In genomic region chr6:148358196-148358785, GRCh38 we compare ENCODE assay signal across 11 cellular contexts. TPM values are rescaled to one million over a fixed set of nuclear protein-coding genes. Genes with fewer than 3 reads are reported as not detected.
DNase-seq lines count a peak whose midpoint lies in the region; ATAC-seq and TF ChIP-seq lines count a peak whose summit lies in the region.
"Had no signal": no experiment of that assay in that cellular context is flagged by ENCODE, and none has a peak within 500 bp of the region (broad histone marks: within the 10 kb centered on the region; RNA-seq: fewer than 3 reads in every experiment).

No MANE protein-coding gene starts in this region.

- CTCF ChIA-PET in WTC11 (lab: Charles Lee), result no interaction called here

- H3K27ac ChIP-seq in GM23338 (ENCODE audit: low read depth) (peak overlapping the region; percentile 42; the same call in 1 of the 2 replicates), psoas muscle (peak overlapping the region; percentile 41), transverse colon (no peak overlapping the region)
- H3K27ac ChIP-seq: parathyroid adenoma had no signal

- DNase-seq in GM23338 (ENCODE audit: low spot score) (no peak), WTC11 (ENCODE audit: low spot score) (no peak), fibroblast of villous mesenchyme (ENCODE audit: low read depth) (peak; percentile 87), psoas muscle (peak in 1 of 2 donors; percentile 42), NCI-H2081 treated with DMSO at 0.1 percent for 48 hours (lab: John Stamatoyannopoulos, UW) (no peak), transverse colon (no peak)
- no peak for DNase-seq in stimulated activated CD4-positive, alpha-beta T cell treated with anti-CD3 and anti-CD28 coated beads, Interleukin-4, amount 100 ng/mL, for 4 hours
- DNase-seq: CD8-positive, alpha-beta T cell; KBM-7 had no signal

- H3K9me3 ChIP-seq in psoas muscle (no peaks in the 10 kb centered on the region), transverse colon (no peaks in the 10 kb centered on the region)

- H3K4me2 ChIP-seq in GM23338, result no peak overlapping the region

- H3K27me3 Mint-ChIP-seq in GM23338 (ENCODE audit: insufficient read depth, low read depth, poor library complexity) (peaks cover 8% of the 10 kb centered on the region), WTC11 (ENCODE audit: low read depth) (no peaks in the 10 kb centered on the region)

- TF ChIP-seq EP300 in transverse colon (IDR thresholded peaks at IDR 0.05; ENCODE audit: low read depth), result no peak

- 22 to 40% (median 29%) methylated on average over 7 of the region's 7 CpGs for WGBS in psoas muscle, 3 donors
- 62 to 70% methylated on average over 6 to 7 of the region's 7 CpGs for WGBS in transverse colon (ENCODE audit: low coverage in 1 of 2), 2 donors

- peak overlapping the region; percentile 29 for H3K27ac Mint-ChIP-seq in GM23338
- H3K27ac Mint-ChIP-seq in WTC11, result peak overlapping the region; percentile 36
- H3K27ac Mint-ChIP-seq: CD8-positive, alpha-beta T cell had no signal

- in situ Hi-C loops in transverse colon (cut with MboI; ENCODE audit: low pct_ligation_motif_present in 1 of 4, low pct_unique_long_range_greater_than_20kb in 1 of 4, low sequenced_read_pairs in 3 of 4), result no loop called here

- no peaks in the 10 kb centered on the region for H3F3A ChIP-seq in GM23338 (replicated peaks; ENCODE audit: low read depth)

- peaks cover 28% of the 10 kb centered on the region for H3K4me1 Mint-ChIP-seq in GM23338
- peaks cover 36% of the 10 kb centered on the region for H3K4me1 Mint-ChIP-seq in WTC11

- no peak overlapping the region for H2AFZ ChIP-seq in GM23338
- H2AFZ ChIP-seq: parathyroid adenoma had no signal

- TF ChIP-seq CTCF in GM23338 (conservative IDR thresholded peaks at IDR 0.05; ENCODE audit: low read depth in 2 of 2), result no peak
- no peak for TF ChIP-seq CTCF in WTC11 (IDR thresholded peaks at IDR 0.05)
- no peak for TF ChIP-seq CTCF in fibroblast of villous mesenchyme (IDR thresholded peaks at IDR 0.05; ENCODE audit: insufficient read depth, low read depth, low read length)
- TF ChIP-seq CTCF in psoas muscle (IDR thresholded peaks at IDR 0.05), result no peak
- TF ChIP-seq CTCF in transverse colon (IDR thresholded peaks at IDR 0.05), result no peak

- H3K4me1 ChIP-seq in GM23338 (ENCODE audit: insufficient read depth) (peaks cover 14% of the 10 kb centered on the region), psoas muscle (peaks cover 8% of the 10 kb centered on the region), transverse colon (peaks cover 0 to 6% (median 0%) of the 10 kb centered on the region in 4 donors)
- H3K4me1 ChIP-seq: parathyroid adenoma had no signal

- no peaks in the 10 kb centered on the region for H3K27me3 ChIP-seq in GM23338 (ENCODE audit: insufficient read depth)
- no peaks in the 10 kb centered on the region for H3K27me3 ChIP-seq in psoas muscle (ENCODE audit: insufficient read depth in 3 of 3, low read length in 2 of 3)
- H3K27me3 ChIP-seq in transverse colon, result no peaks in the 10 kb centered on the region

- intact Hi-C loops in psoas muscle (cut with DNase I), result no loop called here
- intact Hi-C loops in transverse colon (cut with DNase I; ENCODE audit: low total_unique reads), result no loop called here

- no peak for ATAC-seq in GM23338
- ATAC-seq in WTC11, result no peak
- ATAC-seq in psoas muscle, result peak; percentile 70 to 84 (median 77)
- ATAC-seq in HG02884 (IDR thresholded peaks at IDR 0.05; ENCODE audit: unreplicated experiment), result no peak
- ATAC-seq: CD8-positive, alpha-beta T cell had no signal

- peaks cover 92% of the 10 kb centered on the region for H3K79me2 ChIP-seq in GM23338 (replicated peaks; ENCODE audit: insufficient read depth)
- H3K79me2 ChIP-seq: parathyroid adenoma had no signal

- H3K9me3 Mint-ChIP-seq in GM23338, result peaks cover 2% of the 10 kb centered on the region; the same call in 1 of the 3 replicates
- H3K9me3 Mint-ChIP-seq in WTC11, result no peaks in the 10 kb centered on the region
- H3K9me3 Mint-ChIP-seq: CD8-positive, alpha-beta T cell had no signal

- H3K4me3 ChIP-seq in GM23338, result no peak overlapping the region
- no peak overlapping the region for H3K4me3 ChIP-seq in fibroblast of villous mesenchyme (ENCODE audit: low read depth, low read length)
- H3K4me3 ChIP-seq in psoas muscle, result peak overlapping the region; percentile 15
- H3K4me3 ChIP-seq in transverse colon, result no peak overlapping the region

- H3K36me3 Mint-ChIP-seq in GM23338 (ENCODE audit: low read depth) (peaks cover 2% of the 10 kb centered on the region; the same call in 2 of the 3 replicates), WTC11 (peaks cover 2% of the 10 kb centered on the region; the same call in 1 of the 2 replicates)
- H3K36me3 Mint-ChIP-seq: CD8-positive, alpha-beta T cell had no signal

- H3K4me3 Mint-ChIP-seq in GM23338 (no peak overlapping the region), WTC11 (no peak overlapping the region)
- H3K4me3 Mint-ChIP-seq: CD8-positive, alpha-beta T cell had no signal

- POLR2A ChIA-PET in WTC11 (lab: Charles Lee), result interaction anchor here (0.7 kb wide), 1 partner anchor 173 kb away, joined by 3 read pairs; no protein-coding TSS in a partner anchor

- H3K36me3 ChIP-seq in GM23338 (ENCODE audit: insufficient read depth), result no peaks in the 10 kb centered on the region
- H3K36me3 ChIP-seq in psoas muscle (ENCODE audit: insufficient read depth in 1 of 2, low read depth in 1 of 2), result no peaks in the 10 kb centered on the region
- no peaks in the 10 kb centered on the region for H3K36me3 ChIP-seq in transverse colon

- H3K9me2 ChIP-seq in GM23338 (ENCODE audit: insufficient read depth), result no peaks in the 10 kb centered on the region

- no peaks in the 10 kb centered on the region; the same call in 1 of the 2 replicates for H4K20me1 ChIP-seq in GM23338 (replicated peaks; ENCODE audit: insufficient read depth)

- TF ChIP-seq POLR2A in transverse colon (IDR thresholded peaks at IDR 0.05), result no peak

TF ChIP-seq in GM23338, 12 proteins besides CTCF, POLR2A, EP300 and RAD21 (continues in another document):
- TF ChIP-seq EZH2phosphoT487 (IDR thresholded peaks at IDR 0.05; ENCODE audit: unreplicated experiment), result no peak
- TF ChIP-seq ETS1 (IDR thresholded peaks at IDR 0.05), result no peak

TF ChIP-seq in WTC11, 78 proteins besides CTCF, POLR2A, EP300 and RAD21 (continues in another document):
- TF ChIP-seq ETV6 (CRISPR knock-in tag; IDR thresholded peaks at IDR 0.05) (no peak), USF1 (CRISPR knock-in tag; IDR thresholded peaks at IDR 0.05) (no peak), KAT7 (CRISPR knock-in tag; IDR thresholded peaks at IDR 0.05; ENCODE audit: borderline replicate concordance) (no peak), GTF2I (CRISPR knock-in tag; conservative IDR thresholded peaks at IDR 0.05) (no peak), NR1H2 (CRISPR knock-in tag; IDR thresholded peaks at IDR 0.05) (no peak), FOXP4 (CRISPR knock-in tag; IDR thresholded peaks at IDR 0.05) (no peak), MYBL2 (CRISPR knock-in tag; IDR thresholded peaks at IDR 0.05) (no peak), CBFB (CRISPR knock-in tag; IDR thresholded peaks at IDR 0.05; ENCODE audit: low read depth) (no peak), EMX1 (CRISPR knock-in tag; IDR thresholded peaks at IDR 0.05) (no peak), ATF6 (CRISPR knock-in tag; IDR thresholded peaks at IDR 0.05) (no peak)

RNA-seq across cellular contexts. Expression of gene SASH1, which starts 15.7 kb away (rescaled TPM):
- total RNA-seq in GM23338 (2014; rRNA removed; shearing (Covaris generic)), result 20.8 and 30.2 TPM in 2 replicates
- 7.4 and 8.2 TPM in 2 replicates for polyA plus RNA-seq in GM23338 (2016; fragmentation: Nextera tagmentation; extraction: Ambion mirVana)
- total RNA-seq in WTC11 (2021), result 21.7 to 27.4 TPM (median 24.0 TPM) in 3 replicates
- total RNA-seq in fibroblast of villous mesenchyme, result 39.7 and 58.9 TPM in 2 replicates
- 10 to 100 TPM; 13.0 to 26.1 (median 23.0) TPM for total RNA-seq in psoas muscle
- 1 to 10 TPM; 5.0 to 6.1 (median 5.1) TPM for polyA plus RNA-seq in psoas muscle
- 10 to 100 TPM; 16.5 to 71.6 (median 28.7) TPM for total RNA-seq in transverse colon

Comparison
In these comparisons a context has a peak if more than half of its experiments do, and no peak if none do; other contexts are left out.
1. ATAC-seq: peak in psoas muscle (4 of 4); none in GM23338 (single experiment), WTC11 (single experiment) and HG02884 (single experiment).
2. H3K27ac ChIP-seq: peak in GM23338 (single experiment) and psoas muscle (single experiment); none in transverse colon (0 of 4).